ENCODE assay signal across 8 cellular contexts in the genomic region with DNA sequence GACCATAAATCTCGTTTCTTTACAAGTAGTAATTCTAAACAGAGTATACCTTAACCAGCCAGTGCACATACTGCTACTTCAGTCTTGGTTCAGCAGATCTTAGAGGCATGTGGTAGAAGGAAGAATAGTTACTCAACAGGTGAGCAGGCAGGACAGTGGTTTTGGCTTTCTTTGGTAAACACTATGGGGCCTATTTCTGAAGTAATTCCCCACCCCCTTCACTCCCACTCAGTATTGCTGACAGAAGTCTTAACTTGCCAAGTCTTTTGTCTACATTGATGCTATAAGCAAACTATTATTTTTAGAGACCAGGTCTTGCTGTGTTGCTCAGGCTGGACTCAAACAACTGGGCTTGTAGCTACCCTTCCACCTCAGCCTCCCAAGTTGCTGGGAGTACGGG.
A peak's percentile ranks its signal among the peaks of the same experiment; 100 is the strongest.
DNase-seq lines count a peak whose midpoint lies in the region; ATAC-seq and TF ChIP-seq lines count a peak whose summit lies in the region.

No MANE protein-coding gene starts in this region.

- DNase-seq in GM12865 (ENCODE audit: low read depth) (peak; percentile 50), epithelial cell of esophagus (ENCODE audit: low read depth) (peak; percentile 81), NCI-H2227 treated with DMSO at 0.1 percent for 48 hours (lab: John Stamatoyannopoulos, UW) (no peak), neuronal stem cell (ENCODE audit: low spot score) (no peak), inferior parietal cortex (ENCODE audit: extremely low spot score) (no peak), NCI-H2081 (lab: John Stamatoyannopoulos, UW) (no peak)

- H4K8ac ChIP-seq in neuronal stem cell (ENCODE audit: low read depth, low read length) = no peak overlapping the region

- H2AFZ ChIP-seq in neuronal stem cell (ENCODE audit: low read length) = no peak overlapping the region

- no peak overlapping the region for H3K23ac ChIP-seq in neuronal stem cell (ENCODE audit: low read depth, low read length, poor library complexity)

- no peak overlapping the region for H3K4ac ChIP-seq in neuronal stem cell (ENCODE audit: low read length)

- H3K9me3 ChIP-seq in neuronal stem cell (replicated peaks in 1 of 2; ENCODE audit: control insufficient read depth in 2 of 2, insufficient read depth in 1 of 2, low read depth in 1 of 2, low read length in 2 of 2) = no peaks in the 10 kb centered on the region

- ATAC-seq in GM19468 (IDR thresholded peaks at IDR 0.05; ENCODE audit: extremely low read depth, unreplicated experiment) = peak; percentile 28
- ATAC-seq in HG03558 (IDR thresholded peaks at IDR 0.05; ENCODE audit: extremely low read depth, unreplicated experiment) = peak; percentile 57

- no peak overlapping the region for H2BK120ac ChIP-seq in neuronal stem cell (ENCODE audit: low read depth, low read length)

- H4K91ac ChIP-seq in neuronal stem cell (ENCODE audit: low read depth, low read length, poor library complexity) = no peak overlapping the region

- H3K36me3 ChIP-seq in neuronal stem cell (replicated peaks in 1 of 2; ENCODE audit: control insufficient read depth in 2 of 2, insufficient read depth in 2 of 2, low read length in 2 of 2) = no peaks in the 10 kb centered on the region

- H3K14ac ChIP-seq in neuronal stem cell (ENCODE audit: low read length) = no peak overlapping the region

- H3K4me3 ChIP-seq in GM12865 (ENCODE audit: low read depth, low read length) = no peak overlapping the region
- no peak overlapping the region for H3K4me3 ChIP-seq in epithelial cell of esophagus (ENCODE audit: low read length)
- no peak overlapping the region for H3K4me3 ChIP-seq in neuronal stem cell (ENCODE audit: low read length in 2 of 2)

- no peak overlapping the region for H3K27ac ChIP-seq in neuronal stem cell (replicated peaks; ENCODE audit: low read length)

- H2BK15ac ChIP-seq in neuronal stem cell (ENCODE audit: low read length) = no peak overlapping the region

- no peak overlapping the region for H2BK5ac ChIP-seq in neuronal stem cell (ENCODE audit: low read length)

- TF ChIP-seq CTCF in GM12865 (IDR thresholded peaks at IDR 0.05; ENCODE audit: insufficient read depth, low read depth, low read length, missing control alignments) = no peak
- no peak for TF ChIP-seq CTCF in epithelial cell of esophagus (IDR thresholded peaks at IDR 0.05; ENCODE audit: insufficient read depth, low read depth, low read length, missing control alignments)

- no CpG with 5 or more reads among the region's 2 CpGs for WGBS in neuronal stem cell (ENCODE audit: extremely low coverage in 2 of 2, insufficient read length in 2 of 2, insufficient replicate concordance in 1 of 2), 2 donors

- H3K9ac ChIP-seq in neuronal stem cell (ENCODE audit: low read depth, low read length, poor library complexity) = no peak overlapping the region

- H2AK5ac ChIP-seq in neuronal stem cell (ENCODE audit: low read depth, low read length) = no peak overlapping the region

- H3K79me1 ChIP-seq in neuronal stem cell (ENCODE audit: low read depth, low read length) = no peaks in the 10 kb centered on the region

- peaks cover 0 to 3% of the 10 kb centered on the region in 2 donors for H3K4me1 ChIP-seq in neuronal stem cell (ENCODE audit: control insufficient read depth in 2 of 2, insufficient read depth in 1 of 2, low read depth in 1 of 2, low read length in 2 of 2)

- no peak overlapping the region for H3K18ac ChIP-seq in neuronal stem cell (ENCODE audit: low read length)

- no peak overlapping the region for H3K4me2 ChIP-seq in neuronal stem cell (ENCODE audit: insufficient read depth, low read length, poor library complexity, severe bottlenecking)

- H3K27me3 ChIP-seq in neuronal stem cell (ENCODE audit: control insufficient read depth in 3 of 3, insufficient read depth in 3 of 3, low read depth in 1 of 3, low read length in 3 of 3) = no peaks in the 10 kb centered on the region

- no peak overlapping the region for H2BK12ac ChIP-seq in neuronal stem cell (ENCODE audit: low read length)

Comparison
In these comparisons a context has a peak if more than half of its experiments do, and no peak if none do; other contexts are left out.
1. DNase-seq: peak in GM12865 (single experiment) and epithelial cell of esophagus (single experiment); none in NCI-H2227 treated with DMSO at 0.1 percent for 48 hours (single experiment), neuronal stem cell (single experiment), inferior parietal cortex (single experiment) and NCI-H2081 (0 of 2).